In the genomic region with DNA sequence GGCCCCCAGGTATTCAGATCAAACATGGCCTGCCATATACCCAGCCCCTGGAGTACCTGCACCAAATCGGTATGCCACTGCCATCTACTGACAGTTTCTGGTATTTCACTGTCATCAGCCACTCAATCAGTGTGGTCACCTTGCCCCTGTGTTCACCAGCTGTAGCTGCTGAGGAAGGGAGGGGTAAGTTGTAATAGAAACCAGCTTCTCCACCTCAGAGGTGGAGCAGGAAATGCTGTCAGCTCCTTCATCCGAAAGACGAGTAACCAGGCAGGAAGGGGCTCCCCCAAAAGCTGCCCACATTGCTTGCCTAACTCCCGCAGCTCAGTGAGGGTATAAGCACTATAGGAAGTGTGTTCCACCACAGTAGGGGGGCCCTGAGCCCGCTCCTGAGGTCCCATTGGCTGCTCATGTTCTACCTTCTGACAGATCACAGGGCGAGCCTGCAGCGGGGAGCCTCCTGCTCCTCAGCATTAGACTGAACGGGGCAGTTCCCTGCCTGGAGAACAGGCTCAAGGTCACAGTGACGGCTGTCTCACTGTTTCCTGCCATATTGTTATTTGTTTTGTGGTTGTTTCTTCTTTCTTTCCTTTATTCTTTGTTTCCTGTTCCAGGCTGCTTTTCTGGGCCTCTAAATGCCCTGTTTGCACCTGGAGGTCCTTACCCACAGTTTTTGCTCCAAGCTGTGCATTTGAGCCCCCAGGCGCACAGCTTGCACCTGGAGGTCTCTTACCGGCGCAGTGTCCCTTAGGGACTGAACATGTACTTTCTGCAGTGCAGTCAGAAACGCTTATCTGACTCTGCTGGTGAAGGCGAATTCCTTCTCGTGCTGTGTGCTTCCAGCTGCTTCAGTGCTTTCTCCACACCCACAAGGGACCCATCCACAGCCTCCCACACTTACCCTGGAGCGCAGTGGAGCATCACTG, we compare ENCODE assay signal across 8 cellular contexts.
DNase-seq lines count a peak whose midpoint lies in the region; ATAC-seq and TF ChIP-seq lines count a peak whose summit lies in the region.

No MANE protein-coding gene starts in this region.

- peak; percentile 97 for ATAC-seq in GM21390 (IDR thresholded peaks at IDR 0.05; ENCODE audit: unreplicated experiment)

- TF ChIP-seq CTCF in glutamatergic neuron (IDR thresholded peaks at IDR 0.05; ENCODE audit: partially characterized antibody, unreplicated experiment), result peak; percentile 85

- peaks cover 2% of the 10 kb centered on the region for H3K27me3 Mint-ChIP-seq in glutamatergic neuron (ENCODE audit: unreplicated experiment)

- H3K4me3 Mint-ChIP-seq in glutamatergic neuron (ENCODE audit: unreplicated experiment), result peak overlapping the region; percentile 71

- H3K36me3 Mint-ChIP-seq in glutamatergic neuron (ENCODE audit: unreplicated experiment), result no peaks in the 10 kb centered on the region

- H3K4me1 Mint-ChIP-seq in glutamatergic neuron (ENCODE audit: low read depth, unreplicated experiment), result peaks cover 9% of the 10 kb centered on the region

- H3K27ac Mint-ChIP-seq in glutamatergic neuron (ENCODE audit: unreplicated experiment), result peak overlapping the region; percentile 68

- peak; percentile 92 for DNase-seq in DMS153 (lab: John Stamatoyannopoulos, UW)
- peak; percentile 2 for DNase-seq in HPDE6-E6E7 (ENCODE audit: extremely low spot score)
- peak; percentile 95 for DNase-seq in NOMO-1 treated with DMSO at 0.1 percent for 48 hours (lab: John Stamatoyannopoulos, UW; ENCODE audit: unreplicated experiment)
- DNase-seq in activated CD8-positive, alpha-beta memory T cell treated with anti-CD3 and anti-CD28 coated beads, Interleukin-2, amount 50 U/mL, for 1 hour (ENCODE audit: extremely low read depth), result peak; percentile 27
- DNase-seq in glutamatergic neuron, result peak; percentile 65
- peak; percentile 45 to 59 (median 50) for DNase-seq in stimulated activated CD4-positive, alpha-beta T cell treated with anti-CD3 and anti-CD28 coated beads, TNF-alpha, amount 100 ng/mL, for 48 hours (ENCODE audit: low read depth in 3 of 3)
- no peak for DNase-seq in DMS114 treated with DMSO at 0.1 percent for 48 hours (lab: John Stamatoyannopoulos, UW; ENCODE audit: unreplicated experiment)

- H3K9me3 Mint-ChIP-seq in glutamatergic neuron (ENCODE audit: unreplicated experiment), result no peaks in the 10 kb centered on the region
